In the genomic region with DNA sequence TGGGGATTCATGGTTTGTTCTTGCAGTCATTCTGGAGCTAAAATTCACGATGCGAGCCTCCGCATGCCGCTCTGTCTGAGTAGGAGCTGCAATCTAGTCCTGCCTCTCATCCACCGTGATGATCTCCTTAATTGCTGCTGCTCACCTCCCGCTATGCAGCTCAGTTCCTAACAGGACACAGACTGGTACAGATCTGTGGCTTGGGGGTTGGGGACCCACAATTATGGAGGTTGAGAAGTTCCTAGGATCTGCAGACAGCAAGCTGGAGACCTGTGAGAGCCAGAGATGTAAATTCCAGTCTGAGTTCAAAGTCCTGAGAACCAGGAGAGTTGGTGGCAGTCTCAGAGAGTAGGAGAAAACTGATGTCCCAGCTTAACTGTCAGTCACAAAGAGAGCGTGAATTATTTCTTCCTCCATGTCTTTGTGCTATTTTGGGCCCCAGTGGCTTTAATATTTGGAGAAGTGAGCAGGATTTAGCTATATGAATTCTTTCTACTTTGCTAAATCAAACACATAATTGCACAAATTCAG, we compare ENCODE assay signal across 16 cellular contexts.
"Had no signal": no experiment of that assay in that cellular context is flagged by ENCODE, and none has a peak within 500 bp of the region (broad histone marks: within the 10 kb centered on the region; RNA-seq: fewer than 3 reads in every experiment).

No MANE protein-coding gene starts in this region.

- H3K27ac ChIP-seq: coronary artery, gastrocnemius medialis, heart right ventricle, parathyroid adenoma, skin epidermis, thyroid gland, vagina, VCaP had no signal

- H3K79me2 ChIP-seq: parathyroid adenoma had no signal

- H3K4me1 ChIP-seq: gastrocnemius medialis, heart right ventricle, parathyroid adenoma, thyroid gland, vagina had no signal

- H2AFZ ChIP-seq: parathyroid adenoma had no signal

- DNase-seq: activated CD4-positive, alpha-beta T cell treated with anti-CD3 and anti-CD28 coated beads for 36 hours; activated CD8-positive, alpha-beta memory T cell treated with anti-CD3 and anti-CD28 coated beads, Interleukin-2, amount 50 U/mL, for 48 hours; activated CD8-positive, alpha-beta T cell treated with anti-CD3 and anti-CD28 coated beads, Interleukin-2, amount 10 ng/mL, durations not matched to agents 7 days and 5 days; activated naive CD4-positive, alpha-beta T cell treated with anti-CD3 and anti-CD28 coated beads for 36 hours; effector CD8-positive, alpha-beta T cell; gastrocnemius medialis; heart right ventricle; kidney; left ventricle myocardium superior; T1000 had no signal

- H3K27me3 ChIP-seq: gastrocnemius medialis, heart right ventricle, thyroid gland, vagina had no signal

- H3K9me3 ChIP-seq: gastrocnemius medialis, thyroid gland, vagina had no signal

- H3K9ac ChIP-seq: parathyroid adenoma had no signal

- H3K36me3 ChIP-seq: gastrocnemius medialis, heart right ventricle, thyroid gland, vagina had no signal

- FAIRE-seq: kidney had no signal

- ATAC-seq: activated CD4-positive, alpha-beta T cell treated with anti-CD3 and anti-CD28 coated beads for 36 hours; activated CD8-positive, alpha-beta T cell treated with anti-CD3 and anti-CD28 coated beads, Interleukin-2, amount 10 ng/mL, durations not matched to agents 7 days and 5 days; gastrocnemius medialis; heart right ventricle; left ventricle myocardium superior had no signal

- H3K4me3 ChIP-seq: coronary artery, gastrocnemius medialis, heart right ventricle, skin epidermis, thyroid gland, vagina had no signal
